10 cellular contexts compared by ENCODE assay signal in the genomic region with DNA sequence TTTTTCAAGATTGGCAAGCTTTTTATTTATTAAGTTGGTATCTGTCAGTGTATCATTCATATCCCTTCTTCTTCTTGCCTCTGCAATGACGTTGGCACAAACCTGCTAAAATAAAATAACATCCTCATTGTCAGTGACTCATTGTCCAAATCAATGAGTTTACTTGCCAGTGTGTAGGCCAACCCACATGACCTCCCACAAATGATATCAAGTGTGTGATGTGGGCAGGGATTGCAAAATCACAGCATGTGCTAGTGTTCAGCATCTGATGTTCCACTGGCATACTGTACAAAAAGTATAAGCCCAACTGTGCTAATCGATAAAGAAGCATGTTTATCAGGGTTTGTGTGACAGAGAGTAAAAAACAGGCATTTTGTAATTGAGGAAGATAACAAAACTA. TPM values are rescaled to one million over a fixed set of nuclear protein-coding genes. Genes with fewer than 3 reads are reported as not detected.
DNase-seq lines count a peak whose midpoint lies in the region; ATAC-seq and TF ChIP-seq lines count a peak whose summit lies in the region.
"Had no signal": no experiment of that assay in that cellular context is flagged by ENCODE, and none has a peak within 500 bp of the region (broad histone marks: within the 10 kb centered on the region; RNA-seq: fewer than 3 reads in every experiment).

No MANE protein-coding gene starts in this region.

- DNase-seq in NCI-H2029 (lab: John Stamatoyannopoulos, UW) (peak; percentile 5), NCI-H2029 treated with DMSO at 0.1 percent for 48 hours (lab: John Stamatoyannopoulos, UW) (no peak), NCI-H69 (lab: John Stamatoyannopoulos, UW) (peak; percentile 10), epithelial cell of prostate (ENCODE audit: low read depth, low spot score) (peak; percentile 84), psoas muscle (no peak), hypothalamus (lab: John Stamatoyannopoulos, UW) (no peak), cortex of kidney (lab: John Stamatoyannopoulos, UW) (no peak)
- DNase-seq: caudate nucleus, naive B cell had no signal

- no peak for TF ChIP-seq CTCF in psoas muscle (IDR thresholded peaks at IDR 0.05)

- H3K4me1 ChIP-seq in psoas muscle = peaks cover 43% of the 10 kb centered on the region

- H3K9me3 ChIP-seq in psoas muscle = no peaks in the 10 kb centered on the region

- intact Hi-C loops in psoas muscle (cut with DNase I) = no loop called here

- H3K27ac ChIP-seq in epithelial cell of prostate (no peak overlapping the region), psoas muscle (peak overlapping the region; percentile 75)

- no peaks in the 10 kb centered on the region for H3K27me3 ChIP-seq in psoas muscle (ENCODE audit: insufficient read depth in 3 of 3, low read length in 2 of 3)

- H3K4me3 ChIP-seq in psoas muscle = no peak overlapping the region

- ATAC-seq in psoas muscle = peak; percentile 86 to 90 (median 88)
- ATAC-seq in GM18870 (IDR thresholded peaks at IDR 0.05; ENCODE audit: unreplicated experiment) = no peak

- no peaks in the 10 kb centered on the region for H3K36me3 ChIP-seq in psoas muscle (ENCODE audit: insufficient read depth in 1 of 2, low read depth in 1 of 2)

- WGBS in psoas muscle, 3 donors = 16 to 39% (median 18%) methylated on average over 2 of the region's 2 CpGs

RNA-seq across cellular contexts. Expression of gene GPAT3, which starts 25.5 kb away (rescaled TPM):
- total RNA-seq in psoas muscle = 10 to 100 TPM; 18.9 to 55.5 (median 32.6) TPM
- polyA plus RNA-seq in psoas muscle = 100 to 1,000 TPM in 1 of 3 donors, 10 to 100 TPM in 2; 42.0 to 108 (median 49.2) TPM

Comparison
In these comparisons a context has a peak if more than half of its experiments do, and no peak if none do; other contexts are left out.
1. DNase-seq: peak in NCI-H2029 (single experiment), NCI-H69 (single experiment) and epithelial cell of prostate (single experiment); none in NCI-H2029 treated with DMSO at 0.1 percent for 48 hours (single experiment), psoas muscle (0 of 2), hypothalamus (0 of 51) and cortex of kidney (single experiment).